In genomic region chr3:195173696-195174095, GRCh38 we compare ENCODE assay signal across 17 cellular contexts.
DNase-seq lines count a peak whose midpoint lies in the region; TF ChIP-seq lines count a peak whose summit lies in the region.
"Had no signal": no experiment of that assay in that cellular context is flagged by ENCODE, and none has a peak within 500 bp of the region (broad histone marks: within the 10 kb centered on the region; RNA-seq: fewer than 3 reads in every experiment).

No MANE protein-coding gene starts in this region.

- H2BK5ac ChIP-seq in mesenchymal stem cell (ENCODE audit: low read depth, low read length, poor library complexity, severe bottlenecking), result no peak overlapping the region

- no peak for TF ChIP-seq POLR2A in spleen (IDR thresholded peaks at IDR 0.05)

- H2BK15ac ChIP-seq in mesenchymal stem cell (ENCODE audit: low read depth, poor library complexity, severe bottlenecking), result no peak overlapping the region

- H4K91ac ChIP-seq in mesenchymal stem cell (ENCODE audit: low read length), result peak overlapping the region; percentile 31

- H3K27me3 ChIP-seq in H7 (ENCODE audit: control insufficient read depth, insufficient read depth, low read length) (no peaks in the 10 kb centered on the region), mesenchymal stem cell (ENCODE audit: control insufficient read depth in 1 of 2, insufficient read depth in 1 of 2, low read length in 2 of 2) (no peaks in the 10 kb centered on the region), spleen (replicated peaks in 1 of 7) (no peaks in the 10 kb centered on the region)

- H3K14ac ChIP-seq in mesenchymal stem cell (ENCODE audit: low read length in 2 of 2), result no peak overlapping the region

- no peak overlapping the region for H3K4me3 Mint-ChIP-seq in brain
- no peak overlapping the region for H3K4me3 Mint-ChIP-seq in osteocyte (ENCODE audit: unreplicated experiment)
- H3K4me3 Mint-ChIP-seq: CD8-positive, alpha-beta memory T cell had no signal

- WGBS in mesenchymal stem cell, result 75% methylated on average over 8 of the region's 8 CpGs
- 67 to 78% (median 72%) methylated on average over 8 of the region's 8 CpGs for whole genome bisulfite sequencing in spleen, 5 donors

- H3K9ac ChIP-seq in mesenchymal stem cell (ENCODE audit: low read length), result no peak overlapping the region

- no peak overlapping the region for H3K18ac ChIP-seq in mesenchymal stem cell (ENCODE audit: low read depth in 1 of 2, low read length in 2 of 2)

- no peak overlapping the region for H2BK12ac ChIP-seq in mesenchymal stem cell (ENCODE audit: low read length in 2 of 2)

- H3K4me1 Mint-ChIP-seq in brain, result peaks cover 54% of the 10 kb centered on the region
- H3K4me1 Mint-ChIP-seq in osteocyte (ENCODE audit: unreplicated experiment), result peaks cover 5% of the 10 kb centered on the region

- no peak overlapping the region for H2BK120ac ChIP-seq in mesenchymal stem cell (ENCODE audit: low read depth, low read length)

- peak; percentile 16 for DNase-seq in H7
- peak; percentile 48 for DNase-seq in mesenchymal stem cell
- no peak for DNase-seq in spleen
- no peak for DNase-seq in amygdala (lab: John Stamatoyannopoulos, UW)
- no peak for DNase-seq in NCI-H2107 treated with DMSO at 0.1 percent for 48 hours (lab: John Stamatoyannopoulos, UW; ENCODE audit: unreplicated experiment)
- DNase-seq in osteocyte (ENCODE audit: extremely low spot score, unreplicated experiment), result no peak
- DNase-seq in stimulated activated naive CD4-positive, alpha-beta T cell (lab: John Stamatoyannopoulos, UW), result no peak
- DNase-seq: C1 segment of cervical spinal cord; CD8-positive, alpha-beta memory T cell; DMS53; IMR-90; NCI-H1417; NCI-H187 treated with DMSO at 0.1 percent for 48 hours; NCI-H526; PC-9 had no signal

- H3K36me3 Mint-ChIP-seq in brain, result peaks cover 17% of the 10 kb centered on the region
- H3K36me3 Mint-ChIP-seq in osteocyte (ENCODE audit: unreplicated experiment), result peaks cover 13% of the 10 kb centered on the region

- 0 out of 2 replicates have a peak, but pooled peaks cover 2% of the 10 kb centered on the region for H3K36me3 ChIP-seq in H7 (replicated peaks; ENCODE audit: control insufficient read depth, insufficient read depth, low read length)
- H3K36me3 ChIP-seq in mesenchymal stem cell (ENCODE audit: control insufficient read depth in 1 of 2, insufficient read depth in 2 of 2, low read depth in 1 of 2, low read length in 2 of 2), result peaks cover 8 to 11% of the 10 kb centered on the region in 2 experiments
- H3K36me3 ChIP-seq in spleen, result peaks cover 0 to 7% (median 0%) of the 10 kb centered on the region in 6 donors

- H3K9me3 ChIP-seq in mesenchymal stem cell (ENCODE audit: control insufficient read depth, low read length) (no peaks in the 10 kb centered on the region), spleen (no peaks in the 10 kb centered on the region)

- no peak overlapping the region for H3K4me2 ChIP-seq in mesenchymal stem cell (ENCODE audit: low read length, poor library complexity, severe bottlenecking)
- H3K4me2 ChIP-seq: PC-9 had no signal

- H4K8ac ChIP-seq in mesenchymal stem cell (ENCODE audit: low read length), result peak overlapping the region; percentile 48

- H3K27me3 Mint-ChIP-seq in brain (no peaks in the 10 kb centered on the region), osteocyte (ENCODE audit: unreplicated experiment) (no peaks in the 10 kb centered on the region)
- H3K27me3 Mint-ChIP-seq: CD8-positive, alpha-beta memory T cell had no signal

- H3K27ac ChIP-seq in mesenchymal stem cell (ENCODE audit: low read length, poor library complexity, severe bottlenecking) (no peak overlapping the region), spleen (peak overlapping the region in 5 of 8 donors; percentile 9 to 42 (median 28))
- H3K27ac ChIP-seq: PC-9, RWPE1 had no signal

- no peak overlapping the region for H3K4ac ChIP-seq in mesenchymal stem cell (ENCODE audit: low read depth in 1 of 2, low read length in 2 of 2)

- H3K27ac Mint-ChIP-seq in brain, result peak overlapping the region in 3 of 5 experiments; percentile 57 to 85 (median 65)
- no peak overlapping the region for H3K27ac Mint-ChIP-seq in osteocyte (ENCODE audit: unreplicated experiment)

- H3K4me1 ChIP-seq in mesenchymal stem cell (ENCODE audit: control insufficient read depth, insufficient read depth, low read depth, low read length) (peaks cover 12% of the 10 kb centered on the region), spleen (peaks cover 0 to 52% (median 12%) of the 10 kb centered on the region in 6 donors)

- TF ChIP-seq CTCF in brain (conservative IDR thresholded peaks at IDR 0.05), result no peak
- no peak for TF ChIP-seq CTCF in spleen (IDR thresholded peaks at IDR 0.05 in 8 of 11, conservative IDR thresholded peaks at IDR 0.05 in 3 of 11)
- TF ChIP-seq CTCF in osteocyte (IDR thresholded peaks at IDR 0.05), result no peak

- no peak overlapping the region for H2AFZ ChIP-seq in mesenchymal stem cell (ENCODE audit: low read depth, low read length)
- H2AFZ ChIP-seq: PC-9 had no signal

- no peak overlapping the region for H3K23ac ChIP-seq in mesenchymal stem cell (ENCODE audit: low read length in 2 of 2)

- intact Hi-C loops in spleen (cut with DNase I; ENCODE audit: low total_unique reads), result no loop called here

- H3K79me1 ChIP-seq in mesenchymal stem cell (replicated peaks; ENCODE audit: low read length, poor library complexity, severe bottlenecking), result peaks cover 10% of the 10 kb centered on the region

- H2AK5ac ChIP-seq in mesenchymal stem cell (ENCODE audit: low read length, severe bottlenecking), result no peak overlapping the region

- H3K4me3 ChIP-seq in H7 (ENCODE audit: insufficient read depth, low read depth, low read length), result no peak overlapping the region
- no peak overlapping the region for H3K4me3 ChIP-seq in mesenchymal stem cell (ENCODE audit: insufficient read depth in 1 of 2, low read depth in 1 of 2, low read length in 2 of 2)
- no peak overlapping the region for H3K4me3 ChIP-seq in spleen
- H3K4me3 ChIP-seq: PC-9 had no signal

- H3K9me3 Mint-ChIP-seq in brain (peaks cover 0 to 5% (median 0%) of the 10 kb centered on the region in 5 experiments), osteocyte (ENCODE audit: unreplicated experiment) (no peaks in the 10 kb centered on the region)
- H3K9me3 Mint-ChIP-seq: CD8-positive, alpha-beta memory T cell had no signal

Comparison
In these comparisons a context has a peak if more than half of its experiments do, and no peak if none do; other contexts are left out.
1. DNase-seq: peak in H7 (single experiment) and mesenchymal stem cell (single experiment); none in spleen (single experiment), amygdala (0 of 56), NCI-H2107 treated with DMSO at 0.1 percent for 48 hours (single experiment), osteocyte (single experiment) and stimulated activated naive CD4-positive, alpha-beta T cell (0 of 6).